In genomic region chr11:106076923-106077608, GRCh38 we compare ENCODE assay signal across 8 cellular contexts. TPM values are rescaled to one million over a fixed set of nuclear protein-coding genes. Genes with fewer than 3 reads are reported as not detected.
DNase-seq lines count a peak whose midpoint lies in the region; ATAC-seq and TF ChIP-seq lines count a peak whose summit lies in the region.

A gene with protein sequence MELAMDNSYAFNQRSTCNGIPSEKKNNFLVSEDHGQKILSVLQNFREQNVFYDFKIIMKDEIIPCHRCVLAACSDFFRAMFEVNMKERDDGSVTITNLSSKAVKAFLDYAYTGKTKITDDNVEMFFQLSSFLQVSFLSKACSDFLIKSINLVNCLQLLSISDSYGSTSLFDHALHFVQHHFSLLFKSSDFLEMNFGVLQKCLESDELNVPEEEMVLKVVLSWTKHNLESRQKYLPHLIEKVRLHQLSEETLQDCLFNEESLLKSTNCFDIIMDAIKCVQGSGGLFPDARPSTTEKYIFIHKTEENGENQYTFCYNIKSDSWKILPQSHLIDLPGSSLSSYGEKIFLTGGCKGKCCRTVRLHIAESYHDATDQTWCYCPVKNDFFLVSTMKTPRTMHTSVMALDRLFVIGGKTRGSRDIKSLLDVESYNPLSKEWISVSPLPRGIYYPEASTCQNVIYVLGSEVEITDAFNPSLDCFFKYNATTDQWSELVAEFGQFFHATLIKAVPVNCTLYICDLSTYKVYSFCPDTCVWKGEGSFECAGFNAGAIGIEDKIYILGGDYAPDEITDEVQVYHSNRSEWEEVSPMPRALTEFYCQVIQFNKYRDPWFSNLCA (minus strand): TSS chr11:106077347. CDS start chr11:106059097, 18,250 bp downstream.

- peaks cover 44% of the 10 kb centered on the region for H3K79me2 ChIP-seq in OCI-LY7 (ENCODE audit: insufficient read depth, low read depth, low read length)

- no peaks in the 10 kb centered on the region for H3K9me2 ChIP-seq in OCI-LY7 (ENCODE audit: insufficient read depth, low read length)

- no peaks in the 10 kb centered on the region for H3K9me3 ChIP-seq in OCI-LY7 (ENCODE audit: low read length)

- peaks cover 26% of the 10 kb centered on the region for H3K36me3 ChIP-seq in OCI-LY7 (ENCODE audit: insufficient read depth, low read length)

- peaks cover 26% of the 10 kb centered on the region for H4K20me1 ChIP-seq in OCI-LY7 (ENCODE audit: insufficient read depth, low read length)

- H3K4me3 ChIP-seq in OCI-LY7 (ENCODE audit: low read depth, low read length, poor library complexity, severe bottlenecking) = peak within 1 kb of the TSS; percentile 88
- H3K4me3 ChIP-seq in epithelial cell of esophagus (ENCODE audit: low read length) = peak within 1 kb of the TSS; percentile 96

- TF ChIP-seq CTCF in OCI-LY7 (conservative IDR thresholded peaks at IDR 0.05; ENCODE audit: low read length) (peak; percentile 77), epithelial cell of esophagus (IDR thresholded peaks at IDR 0.05; ENCODE audit: insufficient read depth, low read depth, low read length, missing control alignments) (peak; percentile 52)

- H2AFZ ChIP-seq in OCI-LY7 (ENCODE audit: low read length) = peak within 1 kb of the TSS; percentile 98

- peak; percentile 94 for ATAC-seq in GM21576 (IDR thresholded peaks at IDR 0.05; ENCODE audit: unreplicated experiment)

- BruUV-seq in OCI-LY7 (replicated peaks; lab: Mats Ljungman, UMichigan) = no TSS peak

- POLR2A ChIA-PET in OCI-LY7 (lab: Charles Lee) = interaction anchor here (0.5 to 3.1 kb wide), 14 partner anchors 9 to 1424 kb away, joined by 3 to 14 read pairs (median 4); no protein-coding TSS in a partner anchor

- H3K4me2 ChIP-seq in OCI-LY7 (ENCODE audit: low read length) = peak within 1 kb of the TSS; percentile 95

- H3K4me1 Mint-ChIP-seq in IgD-negative memory B cell = peaks cover 30 to 45% (median 42%) of the 10 kb centered on the region in 3 donors

- H3K27me3 Mint-ChIP-seq in IgD-negative memory B cell = no peaks in the 10 kb centered on the region

- CTCF ChIA-PET in OCI-LY7 (lab: Charles Lee; ENCODE audit: unreplicated experiment) = interaction anchor here (0.6 kb wide), 1 partner anchor 10 kb away, joined by 4 read pairs; no protein-coding TSS in a partner anchor

- H3K36me3 Mint-ChIP-seq in IgD-negative memory B cell = peaks cover 3% of the 10 kb centered on the region

- DNase-seq in DMS153 (lab: John Stamatoyannopoulos, UW) (peak; percentile 98), OCI-LY7 (ENCODE audit: low spot score) (peak; percentile 99), activated T-cell treated with anti-CD3 and anti-CD28 coated beads for 4 hours (peak; percentile 96), epithelial cell of esophagus (ENCODE audit: low read depth) (peak; percentile 100), middle frontal gyrus (ENCODE audit: extremely low spot score, low spot score) (peak; percentile 100)
- DNase-seq in stimulated activated CD8-positive, alpha-beta memory T cell treated with anti-CD3 and anti-CD28 coated beads, Interleukin-2, amount 100 ng/mL, for 1 hour (ENCODE audit: low read depth in 2 of 2) = peak; percentile 96

- peak within 1 kb of the TSS; percentile 70 for H3K27ac ChIP-seq in OCI-LY7 (ENCODE audit: low read depth, low read length, poor library complexity, severe bottlenecking)

- intact Hi-C loops in OCI-LY7 (cut with micrococcal nuclease; ENCODE audit: unreplicated experiment) = loop anchor here (1.0 to 10.0 kb wide), 2 partner anchors 55 to 1378 kb away; partner anchors contain the start of genes CWF19L2 and MSANTD4

- H3K9me3 Mint-ChIP-seq in IgD-negative memory B cell = no peaks in the 10 kb centered on the region

- H3K27ac Mint-ChIP-seq in IgD-negative memory B cell = peak within 1 kb of the TSS; percentile 57 to 97 (median 96)

- peak within 1 kb of the TSS; percentile 85 to 100 (median 100) for H3K4me3 Mint-ChIP-seq in IgD-negative memory B cell

- H3K4me1 ChIP-seq in OCI-LY7 (ENCODE audit: insufficient read depth, low read length, poor library complexity, severe bottlenecking) = peaks cover 38% of the 10 kb centered on the region

RNA-seq across cellular contexts. Expression of the gene that starts here (rescaled TPM):
- 16.0 TPM for polyA plus RNA-seq in IgD-negative memory B cell
- total RNA-seq in OCI-LY7 (2014; rRNA removed; shearing (Covaris generic)) = 6.4 and 10.3 TPM in 2 replicates
- total RNA-seq in OCI-LY7 (2022) = 6.0 and 6.5 TPM in 2 replicates

Comparison
In these comparisons a context has a peak if more than half of its experiments do, and no peak if none do; other contexts are left out.
1. Peak in every context shown above with its lines: DNase-seq, ATAC-seq, H3K4me3 ChIP-seq and H3K27ac ChIP-seq.